1 cellular context compared by ENCODE assay signal in genomic region chr7:17722798-17723197, GRCh38.
TF ChIP-seq lines count a peak whose summit lies in the region.

No MANE protein-coding gene starts in this region.

TF ChIP-seq in H1, 55 proteins besides CTCF, POLR2A, EP300 and RAD21 (continued from another document):
- TF ChIP-seq CHD7 (IDR thresholded peaks at IDR 0.05; ENCODE audit: insufficient replicate concordance, low read length) (no peak), ATF3 (IDR thresholded peaks at IDR 0.05; ENCODE audit: insufficient read depth, low read depth, low read length) (no peak), GTF2F1 (IDR thresholded peaks at IDR 0.05; ENCODE audit: borderline replicate concordance, low read depth, low read length) (no peak), SP2 (IDR thresholded peaks at IDR 0.05; ENCODE audit: low read length) (no peak), TBP (IDR thresholded peaks at IDR 0.05; ENCODE audit: low read depth, low read length) (no peak), BRCA1 (IDR thresholded peaks at IDR 0.05; ENCODE audit: low read depth, low read length) (no peak), GABPA (IDR thresholded peaks at IDR 0.05; ENCODE audit: borderline replicate concordance, insufficient read depth, low read length) (no peak)
